7 cellular contexts compared by ENCODE assay signal in the genomic region with DNA sequence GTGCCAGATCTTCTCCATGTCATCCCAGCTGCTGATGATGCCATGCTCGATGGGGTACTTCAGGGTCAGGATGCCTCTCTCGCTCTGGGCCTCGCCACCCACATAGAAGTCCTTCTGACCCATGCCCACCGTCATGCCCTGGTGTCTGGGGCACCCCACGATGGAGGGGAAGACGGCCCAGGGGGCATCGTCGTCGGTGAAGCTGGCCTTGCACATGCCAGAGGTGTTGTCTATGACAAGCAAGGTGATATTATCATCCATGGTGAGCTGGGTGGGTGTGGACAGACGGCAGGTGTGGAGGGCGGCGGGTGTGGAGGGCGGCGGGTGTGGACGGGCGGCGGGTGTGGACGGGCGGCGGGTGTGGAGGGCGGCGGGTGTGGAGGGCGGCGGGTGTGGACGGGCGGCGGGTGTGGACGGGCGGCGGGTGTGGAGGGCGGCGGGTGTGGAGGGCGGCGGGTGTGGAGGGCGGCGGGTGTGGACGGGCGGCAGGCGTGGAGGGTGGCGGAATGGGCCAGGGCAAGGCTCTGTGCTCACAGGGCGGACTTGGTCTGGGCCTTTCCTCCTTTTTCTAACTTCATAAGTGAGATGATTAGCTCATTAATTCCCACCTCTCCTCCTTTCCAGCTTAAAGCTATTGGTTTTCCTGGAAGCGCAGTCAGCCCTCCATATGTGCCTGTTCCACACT. TPM values are rescaled to one million over a fixed set of nuclear protein-coding genes. Genes with fewer than 3 reads are reported as not detected.
"Had no signal": no experiment of that assay in that cellular context is flagged by ENCODE, and none has a peak within 500 bp of the region (broad histone marks: within the 10 kb centered on the region; RNA-seq: fewer than 3 reads in every experiment).

No MANE protein-coding gene starts in this region.

RNA-seq across cellular contexts. Expression of a gene that starts 30.8 kb away (rescaled TPM):
- total RNA-seq: subcutaneous adipose tissue, temporal lobe, thyroid gland had no signal

RNA-seq across cellular contexts. Expression of a gene that starts 34.8 kb away (rescaled TPM):
- total RNA-seq: temporal lobe, testis, thoracic aorta, thyroid gland, tibial nerve, vagina had no signal
